ENCODE assay signal across 10 cellular contexts in the genomic region with DNA sequence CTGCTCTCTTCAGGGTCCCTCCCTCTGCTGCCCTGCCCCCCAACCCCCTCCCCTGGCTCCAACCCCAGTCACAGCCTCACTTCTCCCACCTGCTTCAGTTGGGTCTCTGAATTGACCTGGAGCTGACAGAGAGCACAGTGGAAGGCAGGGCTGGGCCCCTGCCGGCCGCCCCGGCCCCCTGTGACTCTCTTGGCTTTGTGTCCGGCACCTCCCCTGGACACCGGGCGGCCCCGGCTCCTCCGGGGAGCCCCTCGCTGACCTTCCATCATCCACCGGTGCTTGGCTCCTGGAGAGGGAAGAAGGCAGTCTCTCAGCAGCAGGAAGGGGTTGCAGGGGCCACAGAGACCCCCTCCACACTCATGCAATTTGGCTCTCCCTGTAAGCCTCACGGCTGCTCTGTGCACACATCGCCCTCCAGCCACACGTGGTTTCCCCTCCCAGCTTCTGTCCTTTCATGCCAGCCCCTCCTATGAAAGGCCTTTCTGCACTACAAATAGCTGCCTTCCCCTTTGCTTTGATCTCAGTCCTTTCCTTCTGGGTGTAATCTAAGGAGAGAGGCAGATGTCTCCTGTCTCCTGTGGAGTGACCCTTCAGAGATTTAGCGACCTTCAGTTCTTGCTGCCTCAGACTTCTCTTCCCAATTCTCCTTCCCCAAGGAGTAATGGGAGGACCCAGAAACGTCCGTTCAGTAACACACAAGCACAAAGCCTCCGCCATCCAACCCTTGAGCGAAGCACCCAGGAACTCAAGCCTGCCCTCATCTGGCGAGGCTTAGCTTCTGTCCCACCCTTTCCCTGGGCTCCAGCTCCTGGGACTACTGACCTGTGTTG. TPM values are rescaled to one million over a fixed set of nuclear protein-coding genes. Genes with fewer than 3 reads are reported as not detected.
DNase-seq lines count a peak whose midpoint lies in the region; ATAC-seq, FAIRE-seq and TF ChIP-seq lines count a peak whose summit lies in the region.
"Had no signal": no experiment of that assay in that cellular context is flagged by ENCODE, and none has a peak within 500 bp of the region (broad histone marks: within the 10 kb centered on the region; RNA-seq: fewer than 3 reads in every experiment).

No MANE protein-coding gene starts in this region.

- H3K9me3 Mint-ChIP-seq in nephron progenitor cell, result no peaks in the 10 kb centered on the region
- no peaks in the 10 kb centered on the region for H3K9me3 Mint-ChIP-seq in naive thymus-derived CD4-positive, alpha-beta T cell
- H3K9me3 Mint-ChIP-seq: stimulated activated naive CD8-positive, alpha-beta T cell treated with anti-CD3 and anti-CD28 coated beads, Interleukin-15, Interleukin-2, amounts not matched to agents 100 ng/mL and 50 ng/mL, for 24 hours had no signal

- peaks cover 65% of the 10 kb centered on the region for H3K4me1 Mint-ChIP-seq in nephron progenitor cell
- H3K4me1 Mint-ChIP-seq in naive thymus-derived CD4-positive, alpha-beta T cell, result peaks cover 0 to 9% (median 5%) of the 10 kb centered on the region in 7 donors

- H3K36me3 ChIP-seq in bronchial epithelial cell (ENCODE audit: control insufficient read depth, insufficient read depth, low read length), result peaks cover 8% of the 10 kb centered on the region
- H3K36me3 ChIP-seq in naive thymus-derived CD4-positive, alpha-beta T cell (ENCODE audit: control insufficient read depth in 2 of 3, insufficient read depth in 3 of 3, low read length in 3 of 3), result peaks cover 0 to 12% (median 0%) of the 10 kb centered on the region in 3 experiments

- no peaks in the 10 kb centered on the region for H3K9me3 ChIP-seq in naive thymus-derived CD4-positive, alpha-beta T cell (ENCODE audit: control insufficient read depth in 2 of 3, low read length in 3 of 3)

- CTCF ChIA-PET in naive thymus-derived CD4-positive, alpha-beta T cell (lab: Charles Lee), result interaction anchor here (1.8 kb wide), 1 partner anchor 10 kb away, joined by 3 read pairs; a partner anchor contains a TSS

- H3K36me3 Mint-ChIP-seq in nephron progenitor cell (ENCODE audit: low read depth), result peaks cover 9% of the 10 kb centered on the region
- H3K36me3 Mint-ChIP-seq in naive thymus-derived CD4-positive, alpha-beta T cell, result peaks cover 0 to 5% (median 3%) of the 10 kb centered on the region in 5 donors

- no peak overlapping the region for H3K27ac ChIP-seq in naive thymus-derived CD4-positive, alpha-beta T cell (ENCODE audit: low read depth, low read length)
- H3K27ac ChIP-seq: SK-N-MC had no signal

- POLR2A ChIA-PET in naive thymus-derived CD4-positive, alpha-beta T cell (lab: Charles Lee), result interaction anchor here (0.6 to 1.0 kb wide), 3 partner anchors 8 to 68 kb away, joined by 3 read pairs; a partner anchor contains a TSS

- H3K4me1 ChIP-seq in naive thymus-derived CD4-positive, alpha-beta T cell (ENCODE audit: control insufficient read depth in 2 of 2, insufficient read depth in 2 of 2, low read length in 2 of 2), result no peaks in the 10 kb centered on the region

- no peak for ATAC-seq in naive thymus-derived CD4-positive, alpha-beta T cell

- H3K27me3 Mint-ChIP-seq in nephron progenitor cell (ENCODE audit: low read depth, poor library complexity), result peaks cover 2% of the 10 kb centered on the region
- H3K27me3 Mint-ChIP-seq in naive thymus-derived CD4-positive, alpha-beta T cell, result peaks cover 0 to 8% (median 0%) of the 10 kb centered on the region in 5 donors
- H3K27me3 Mint-ChIP-seq: stimulated activated naive CD8-positive, alpha-beta T cell treated with anti-CD3 and anti-CD28 coated beads, Interleukin-15, Interleukin-2, amounts not matched to agents 100 ng/mL and 50 ng/mL, for 24 hours had no signal

- peak; percentile 38 for TF ChIP-seq CTCF in bronchial epithelial cell (IDR thresholded peaks at IDR 0.05; ENCODE audit: insufficient read depth, low read length, severe bottlenecking)
- peak; percentile 21 for TF ChIP-seq CTCF in nephron progenitor cell (IDR thresholded peaks at IDR 0.05)

- FAIRE-seq in bronchial epithelial cell (lab: Jason Lieb, UNC), result no peak

- DNase-seq in EL, result peak; percentile 28
- DNase-seq in Kasumi-1 (lab: John Stamatoyannopoulos, UW), result peak; percentile 49 to 77
- no peak for DNase-seq in bronchial epithelial cell (ENCODE audit: low read depth)
- peak; percentile 26 for DNase-seq in nephron progenitor cell
- no peak for DNase-seq in central memory CD4-positive, alpha-beta T cell
- no peak for DNase-seq in NCI-H187 (lab: John Stamatoyannopoulos, UW)
- no peak for DNase-seq in CD1c-positive myeloid dendritic cell (ENCODE audit: extremely low spot score)
- no peak for DNase-seq in naive thymus-derived CD4-positive, alpha-beta T cell

- no peak overlapping the region for H3K4me3 ChIP-seq in bronchial epithelial cell (ENCODE audit: low read depth, low read length)
- no peak overlapping the region for H3K4me3 ChIP-seq in naive thymus-derived CD4-positive, alpha-beta T cell (ENCODE audit: low read length)
- H3K4me3 ChIP-seq: SK-N-MC had no signal

- H3K27ac Mint-ChIP-seq in nephron progenitor cell, result peak overlapping the region; percentile 67
- peak overlapping the region in 2 of 9 donors; percentile 10 to 29 for H3K27ac Mint-ChIP-seq in naive thymus-derived CD4-positive, alpha-beta T cell
- H3K27ac Mint-ChIP-seq: stimulated activated naive CD8-positive, alpha-beta T cell treated with anti-CD3 and anti-CD28 coated beads, Interleukin-15, Interleukin-2, amounts not matched to agents 100 ng/mL and 50 ng/mL, for 24 hours had no signal

- no peaks in the 10 kb centered on the region for H3K27me3 ChIP-seq in bronchial epithelial cell (ENCODE audit: control insufficient read depth, insufficient read depth, low read length)
- H3K27me3 ChIP-seq in naive thymus-derived CD4-positive, alpha-beta T cell (ENCODE audit: control insufficient read depth in 2 of 2, insufficient read depth in 2 of 2, low read length in 2 of 2), result no peaks in the 10 kb centered on the region

- intact Hi-C loops in naive thymus-derived CD4-positive, alpha-beta T cell (cut with micrococcal nuclease), result no loop called here

- peak overlapping the region; percentile 70 for H3K4me3 Mint-ChIP-seq in nephron progenitor cell
- H3K4me3 Mint-ChIP-seq in naive thymus-derived CD4-positive, alpha-beta T cell, result no peak overlapping the region
- H3K4me3 Mint-ChIP-seq: stimulated activated naive CD8-positive, alpha-beta T cell treated with anti-CD3 and anti-CD28 coated beads, Interleukin-15, Interleukin-2, amounts not matched to agents 100 ng/mL and 50 ng/mL, for 24 hours had no signal

RNA-seq across cellular contexts. Expression of a gene that starts 8.3 kb away (rescaled TPM):
- total RNA-seq in bronchial epithelial cell, result 13.7 and 31.1 TPM in 2 replicates
- total RNA-seq in naive thymus-derived CD4-positive, alpha-beta T cell, result 10 to 100 TPM; 14.3 to 24.0 (median 20.4) TPM
- 10 to 100 TPM; 24.6 to 30.5 TPM for polyA plus RNA-seq in naive thymus-derived CD4-positive, alpha-beta T cell

RNA-seq across cellular contexts. Expression of a gene that starts 10.9 kb away (rescaled TPM):
- 47.7 and 77.2 TPM in 2 replicates for total RNA-seq in bronchial epithelial cell
- 100 to 1,000 TPM in 4 of 5 experiments, 10 to 100 TPM in 1; 99.4 to 145 (median 109) TPM for total RNA-seq in naive thymus-derived CD4-positive, alpha-beta T cell
- polyA plus RNA-seq in naive thymus-derived CD4-positive, alpha-beta T cell, result 10 to 100 TPM; 65.4 to 77.7 TPM

RNA-seq across cellular contexts. Expression of a gene that starts 22.2 kb away (rescaled TPM):
- 0.26 and 0.64 TPM in 2 replicates for total RNA-seq in bronchial epithelial cell
- 1 to 10 TPM in 1 of 5 experiments, under 1 TPM in 4; 0.10 to 1.0 (median 0.67) TPM for total RNA-seq in naive thymus-derived CD4-positive, alpha-beta T cell
- polyA plus RNA-seq in naive thymus-derived CD4-positive, alpha-beta T cell, result under 1 TPM; 0.14 to 0.28 TPM

Comparison
In these comparisons a context has a peak if more than half of its experiments do, and no peak if none do; other contexts are left out.
1. DNase-seq: peak in EL (single experiment), Kasumi-1 (2 of 2) and nephron progenitor cell (single experiment); none in bronchial epithelial cell (single experiment), central memory CD4-positive, alpha-beta T cell (single experiment), NCI-H187 (0 of 2), CD1c-positive myeloid dendritic cell (single experiment) and naive thymus-derived CD4-positive, alpha-beta T cell (0 of 9).